Comparison of ENCODE assay signal across 16 cellular contexts in genomic region chr13:101098873-101099272, GRCh38.
DNase-seq lines count a peak whose midpoint lies in the region; ATAC-seq and TF ChIP-seq lines count a peak whose summit lies in the region.
"Had no signal": no experiment of that assay in that cellular context is flagged by ENCODE, and none has a peak within 500 bp of the region (broad histone marks: within the 10 kb centered on the region; RNA-seq: fewer than 3 reads in every experiment).

No MANE protein-coding gene starts in this region.

- TF ChIP-seq CTCF in HFFc6 (IDR thresholded peaks at IDR 0.05): no peak

- peak; percentile 96 for ATAC-seq in SK-N-SH treated with all-trans-retinoic acid at 6 μM for 48 hours
- no peak for ATAC-seq in GM18873 (IDR thresholded peaks at IDR 0.05; ENCODE audit: low FRiP score, unreplicated experiment)
- ATAC-seq: HCT116 had no signal

- no peaks in the 10 kb centered on the region for H3K36me3 Mint-ChIP-seq in HFFc6 (ENCODE audit: low read depth)

- DNase-seq in A172 (ENCODE audit: low spot score) (peak; percentile 22), HFFc6 (peak; percentile 2), left kidney (ENCODE audit: low read depth, low spot score) (peak; percentile 16), DMS79 treated with DMSO at 0.1 percent for 48 hours (lab: John Stamatoyannopoulos, UW) (no peak), cerebellum (ENCODE audit: low spot score) (no peak)
- DNase-seq in effector CD4-positive, alpha-beta T cell: no peak
- DNase-seq: Caco-2, DMS153, KBM-7, NCI-H1436, NCI-H2029, NCI-H2171, NCI-H510A had no signal

- H3K9me3 Mint-ChIP-seq in HFFc6: no peaks in the 10 kb centered on the region

- peaks cover 22% of the 10 kb centered on the region for H3K27me3 Mint-ChIP-seq in HFFc6 (ENCODE audit: insufficient read depth)

- no peak overlapping the region for H3K4me3 Mint-ChIP-seq in HFFc6

- no peaks in the 10 kb centered on the region for H3K4me1 Mint-ChIP-seq in HFFc6 (ENCODE audit: low read depth)

- H3K27ac Mint-ChIP-seq in HFFc6: no peak overlapping the region

TF ChIP-seq in SK-N-SH treated with all-trans-retinoic acid at 6 μM for 48 hours, 23 proteins besides CTCF, POLR2A, EP300 and RAD21:
- TF ChIP-seq CREB5 (CRISPR knock-in tag; IDR thresholded peaks at IDR 0.05; ENCODE audit: low read depth) (0 out of 2 replicates have a peak, but pooled peaks have one; percentile 9), ZFP30 (CRISPR knock-in tag; IDR thresholded peaks at IDR 0.05) (no peak), GLIS3 (CRISPR knock-in tag; IDR thresholded peaks at IDR 0.05) (0 out of 2 replicates have a peak, but pooled peaks have one; percentile 16), ARNTL (CRISPR knock-in tag; IDR thresholded peaks at IDR 0.05; ENCODE audit: borderline replicate concordance, low read depth) (no peak), RARB (CRISPR knock-in tag; IDR thresholded peaks at IDR 0.05) (no peak), CSRNP3 (CRISPR knock-in tag; IDR thresholded peaks at IDR 0.05) (0 out of 2 replicates have a peak, but pooled peaks have one; percentile 16), SNAI2 (CRISPR knock-in tag; IDR thresholded peaks at IDR 0.05) (no peak), ZFP3 (CRISPR knock-in tag; IDR thresholded peaks at IDR 0.05) (peak; percentile 65), ESRRG (CRISPR knock-in tag; IDR thresholded peaks at IDR 0.05) (no peak), PPARA (CRISPR knock-in tag; IDR thresholded peaks at IDR 0.05; ENCODE audit: borderline replicate concordance) (no peak), POU6F1 (CRISPR knock-in tag; IDR thresholded peaks at IDR 0.05; ENCODE audit: borderline replicate concordance, low read depth) (no peak), TSHZ2 (CRISPR knock-in tag; IDR thresholded peaks at IDR 0.05) (peak; percentile 86; the same call in 1 of the 2 replicates), OSR1 (CRISPR knock-in tag; IDR thresholded peaks at IDR 0.05) (no peak), ZNF70 (CRISPR knock-in tag; IDR thresholded peaks at IDR 0.05) (no peak), ISL1 (CRISPR knock-in tag; IDR thresholded peaks at IDR 0.05) (peak; percentile 97), TOX (CRISPR knock-in tag; IDR thresholded peaks at IDR 0.05; ENCODE audit: borderline replicate concordance) (peak; percentile 71; the same call in 1 of the 2 replicates), CSDC2 (CRISPR knock-in tag; IDR thresholded peaks at IDR 0.05) (peak; percentile 56; the same call in 1 of the 2 replicates), ZC3H10 (CRISPR knock-in tag; IDR thresholded peaks at IDR 0.05) (peak; percentile 71), BACH2 (CRISPR knock-in tag; IDR thresholded peaks at IDR 0.05; ENCODE audit: borderline replicate concordance) (no peak), ZNF8 (CRISPR knock-in tag; IDR thresholded peaks at IDR 0.05) (no peak), ZNF565 (CRISPR knock-in tag; conservative IDR thresholded peaks at IDR 0.05; ENCODE audit: low read depth) (no peak), PATZ1 (CRISPR knock-in tag; IDR thresholded peaks at IDR 0.05; ENCODE audit: borderline replicate concordance) (peak; percentile 84), TCF4 (CRISPR knock-in tag; IDR thresholded peaks at IDR 0.05; ENCODE audit: borderline replicate concordance) (no peak; the same call in 1 of the 2 replicates)

Comparison
In these comparisons a context has a peak if more than half of its experiments do, and no peak if none do; other contexts are left out.
1. DNase-seq: peak in A172 (single experiment), HFFc6 (single experiment) and left kidney (single experiment); none in DMS79 treated with DMSO at 0.1 percent for 48 hours (single experiment), cerebellum (single experiment) and effector CD4-positive, alpha-beta T cell (single experiment).